8 cellular contexts compared by ENCODE assay signal in the genomic region with DNA sequence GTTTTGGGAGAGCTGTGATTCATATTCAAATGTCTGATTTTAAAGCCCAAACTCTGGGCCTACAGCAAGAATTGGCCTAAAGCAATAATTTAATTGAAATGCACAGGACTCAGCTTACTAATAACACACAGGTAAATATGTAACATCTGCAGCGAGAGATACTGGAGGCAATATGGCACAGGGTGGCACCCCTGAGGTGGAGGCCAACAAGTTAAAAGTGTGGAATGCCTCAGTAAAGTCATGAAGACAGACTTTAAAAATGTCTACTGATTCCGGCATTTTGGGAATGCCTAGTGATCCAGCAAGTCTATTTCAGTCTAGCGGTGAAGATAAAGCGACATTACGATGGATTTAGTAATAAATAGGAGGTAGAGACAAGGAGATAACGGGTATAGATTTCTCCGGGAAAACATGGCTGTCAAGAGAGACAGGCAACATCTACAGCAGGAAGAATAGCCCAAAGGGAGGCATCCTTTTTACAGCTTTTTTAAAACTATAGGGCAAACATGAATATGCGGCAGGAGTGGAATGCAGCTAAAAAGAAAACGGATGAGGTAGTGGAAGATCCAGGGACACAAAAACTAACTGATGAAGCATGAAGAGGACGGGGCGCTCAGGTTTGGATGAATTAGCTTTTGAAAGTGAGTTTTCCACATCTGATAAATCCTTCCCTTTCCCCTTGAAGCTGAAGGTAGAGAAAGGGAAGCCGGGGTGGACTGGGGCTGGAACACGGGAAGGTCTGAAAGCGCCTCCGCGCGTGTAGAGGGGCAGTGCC. TPM values are rescaled to one million over a fixed set of nuclear protein-coding genes. Genes with fewer than 3 reads are reported as not detected.
DNase-seq lines count a peak whose midpoint lies in the region; ATAC-seq and TF ChIP-seq lines count a peak whose summit lies in the region.

No MANE protein-coding gene starts in this region.

- intact Hi-C loops in MCF 10A (cut with micrococcal nuclease), result loop anchor here (2.0 kb wide), 1 partner anchor 48 kb away; no protein-coding TSS in a partner anchor
- intact Hi-C loops in mucosa of descending colon (cut with DNase I, micrococcal nuclease), result no loop called here

- in situ Hi-C loops in G401 (cut with HindIII; ENCODE audit: low sequenced_read_pairs), result no loop called here

- no TSS peak for BruUV-seq in MCF 10A (replicated peaks; lab: Mats Ljungman, UMichigan)

- POLR2A ChIA-PET in AG04449 (lab: Yijun Ruan, JAX) (interaction anchor here (0.9 kb wide), 1 partner anchor 115 kb away, joined by 3 read pairs; no protein-coding TSS in a partner anchor), MCF 10A (lab: Yijun Ruan, JAX) (interaction anchor here (0.7 to 2.7 kb wide), 19 partner anchors 9 to 631 kb away, joined by 3 to 14 read pairs (median 4); partner anchors contain the start of genes GINS1 and ZNF337)

- peaks cover 12% of the 10 kb centered on the region for H3K4me1 ChIP-seq in mucosa of descending colon (ENCODE audit: low read depth)

- H3K9me3 Mint-ChIP-seq in MCF 10A (ENCODE audit: unreplicated experiment), result no peaks in the 10 kb centered on the region

- DNase-seq in AG04449 (ENCODE audit: low read depth, low spot score) (no peak), HL-60 (ENCODE audit: low read depth in 1 of 2, low spot score in 1 of 2) (peak in 1 of 2 experiments; percentile 24), MCF 10A (ENCODE audit: unreplicated experiment) (peak; percentile 11), mucosa of descending colon (no peak), G401 (ENCODE audit: low spot score) (no peak), NCI-H1105 (lab: John Stamatoyannopoulos, UW) (no peak)

- no peak for ATAC-seq in mucosa of descending colon
- ATAC-seq in HG03280 (IDR thresholded peaks at IDR 0.05; ENCODE audit: unreplicated experiment), result no peak
- ATAC-seq in HG03565 (IDR thresholded peaks at IDR 0.05; ENCODE audit: unreplicated experiment), result no peak

- peaks cover 26% of the 10 kb centered on the region for H3K4me1 Mint-ChIP-seq in MCF 10A (ENCODE audit: insufficient read depth, unreplicated experiment)

- H3K9me3 ChIP-seq in mucosa of descending colon, result no peaks in the 10 kb centered on the region

- TF ChIP-seq CTCF in AG04449 (IDR thresholded peaks at IDR 0.05; ENCODE audit: insufficient read depth, low read length, missing control alignments), result no peak
- no peak for TF ChIP-seq CTCF in HL-60 (IDR thresholded peaks at IDR 0.05; ENCODE audit: insufficient read depth, low read length)
- TF ChIP-seq CTCF in MCF 10A (IDR thresholded peaks at IDR 0.05; ENCODE audit: unreplicated experiment), result no peak
- TF ChIP-seq CTCF in mucosa of descending colon (IDR thresholded peaks at IDR 0.05), result no peak

- no peaks in the 10 kb centered on the region for H3K27me3 Mint-ChIP-seq in MCF 10A (ENCODE audit: insufficient read depth, unreplicated experiment)

- peak overlapping the region; percentile 73 for H3K27ac Mint-ChIP-seq in MCF 10A (ENCODE audit: low read depth, unreplicated experiment)

- H3K36me3 Mint-ChIP-seq in MCF 10A (ENCODE audit: insufficient read depth, unreplicated experiment), result peaks cover 7% of the 10 kb centered on the region

- H3K4me3 ChIP-seq in AG04449 (ENCODE audit: low read depth, low read length) (peak overlapping the region; percentile 79), HL-60 (replicated peaks; ENCODE audit: insufficient read depth, low read length) (peak overlapping the region; percentile 69), mucosa of descending colon (peak overlapping the region; percentile 67)

- CTCF ChIA-PET in AG04449 (lab: Yijun Ruan, JAX), result interaction anchor here (0.6 to 2.0 kb wide), 2 partner anchors 8 to 63 kb away, joined by 3 to 11 read pairs; no protein-coding TSS in a partner anchor
- CTCF ChIA-PET in MCF 10A (lab: Yijun Ruan, JAX), result interaction anchor here (0.7 to 1.2 kb wide), 7 partner anchors 13 to 197 kb away, joined by 3 to 6 read pairs (median 3); no protein-coding TSS in a partner anchor

- peak overlapping the region; percentile 78 for H3K4me3 Mint-ChIP-seq in MCF 10A (ENCODE audit: unreplicated experiment)

- H3K27ac ChIP-seq in HL-60 (replicated peaks), result peak overlapping the region; percentile 78

- no peaks in the 10 kb centered on the region for H3K27me3 ChIP-seq in HL-60 (ENCODE audit: insufficient read depth, poor library complexity, severe bottlenecking)

- H3K36me3 ChIP-seq in mucosa of descending colon (ENCODE audit: low read depth), result no peaks in the 10 kb centered on the region

RNA-seq across cellular contexts. Expression of gene NANP, which starts 1.2 kb away (rescaled TPM):
- total RNA-seq in MCF 10A (2022), result 5.2 and 5.7 TPM in 2 replicates
- total RNA-seq in mucosa of descending colon, result 1 to 10 TPM; 2.5 to 4.9 (median 2.6) TPM
- 5.8 and 6.6 TPM in 2 replicates for total RNA-seq in G401 (2014; rRNA removed; shearing (Covaris generic))

RNA-seq across cellular contexts. Expression of gene NINL, which starts 37.3 kb away (rescaled TPM):
- total RNA-seq in MCF 10A (2022) (1.2 and 1.3 TPM in 2 replicates), mucosa of descending colon (10 to 100 TPM in 1 of 3 donors, 1 to 10 TPM in 2; 1.8 to 15.1 (median 3.3) TPM)
- total RNA-seq in G401 (2014; rRNA removed; shearing (Covaris generic)), result 16.5 and 20.8 TPM in 2 replicates
